ENCODE assay signal across 8 cellular contexts in the genomic region with DNA sequence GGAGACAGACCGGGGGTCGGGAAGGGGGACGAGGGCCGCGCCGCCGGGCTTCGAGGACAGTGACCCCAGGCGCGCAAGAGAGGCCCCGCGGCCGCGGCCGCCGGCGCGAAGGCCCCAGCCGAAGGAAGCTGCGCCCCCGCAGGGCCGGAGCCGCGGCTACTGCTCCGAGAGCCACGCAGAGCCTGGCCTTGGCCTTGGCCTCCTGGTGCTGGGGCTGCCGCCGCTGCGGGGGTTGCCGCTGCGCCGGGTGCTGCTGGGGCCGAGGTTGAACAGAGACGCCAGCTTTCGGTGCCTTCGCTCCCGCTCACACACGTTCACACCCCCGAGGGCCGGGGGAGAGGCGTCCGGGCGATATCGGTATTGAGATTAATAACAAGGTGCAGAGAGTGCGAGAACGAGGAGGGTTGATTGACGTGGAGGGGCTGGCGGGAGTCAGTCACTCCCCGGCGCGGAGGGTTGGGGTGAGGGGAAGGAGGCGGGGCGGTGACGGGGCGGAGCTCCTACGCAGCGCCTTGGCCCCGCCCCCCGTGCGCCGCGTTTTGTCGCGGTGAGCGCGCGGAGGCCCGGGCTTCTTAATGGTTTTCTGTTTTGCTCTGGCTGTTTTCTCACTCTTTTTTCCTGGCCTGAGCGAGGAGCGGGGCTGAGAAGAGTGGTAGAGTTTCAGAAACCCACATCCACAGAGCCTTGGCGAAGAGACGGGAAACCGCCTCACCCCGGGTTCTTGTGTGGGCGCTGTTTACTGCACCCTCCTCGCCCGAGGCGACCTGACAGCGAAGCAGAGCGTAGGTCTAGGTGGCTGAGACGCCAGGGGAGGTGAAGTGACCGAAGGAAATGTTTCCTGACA. TPM values are rescaled to one million over a fixed set of nuclear protein-coding genes. Genes with fewer than 3 reads are reported as not detected.
DNase-seq lines count a peak whose midpoint lies in the region; TF ChIP-seq lines count a peak whose summit lies in the region.

No MANE protein-coding gene starts in this region.

- no peak overlapping the region for H2BK5ac ChIP-seq in H9 (ENCODE audit: insufficient read length, low read length)

- H4K20me1 ChIP-seq in H9 (ENCODE audit: control insufficient read depth, insufficient read depth, insufficient read length): no peaks in the 10 kb centered on the region

- H4K8ac ChIP-seq in H9 (replicated peaks; ENCODE audit: insufficient read length, low read depth, low read length): no peak overlapping the region

- H2AFZ ChIP-seq in H9 (ENCODE audit: low read length): peak overlapping the region; percentile 3

- no CpG with 5 or more reads among the region's 82 CpGs for WGBS in H9 (ENCODE audit: extremely low coverage, insufficient read length, low lambda C conversion rate)
- WGBS in suprapubic skin: 1% methylated on average over 53 of the region's 82 CpGs

- H3K4me1 ChIP-seq in H9 (ENCODE audit: insufficient read depth, low read length): no peaks in the 10 kb centered on the region; the same call in 1 of the 2 replicates
- H3K4me1 ChIP-seq in suprapubic skin: peaks cover 37% of the 10 kb centered on the region

- no peaks in the 10 kb centered on the region; the same call in 1 of the 2 replicates for H3K79me2 ChIP-seq in H9 (ENCODE audit: insufficient read depth, low read length)

- H3K23me2 ChIP-seq in H9 (ENCODE audit: insufficient read length, low read depth, low read length, poor library complexity, severe bottlenecking): peaks cover 8% of the 10 kb centered on the region

- peaks cover 0 to 3% of the 10 kb centered on the region in 2 experiments; a peak in 3 of 5 replicates for H3K9me3 Mint-ChIP-seq in H9

- no peaks in the 10 kb centered on the region for H3K79me1 ChIP-seq in H9 (ENCODE audit: insufficient read depth, low read depth, low read length, poor library complexity, severe bottlenecking)

- no peak overlapping the region for H4K91ac ChIP-seq in H9 (ENCODE audit: insufficient read length, low read depth, low read length)

- no peaks in the 10 kb centered on the region for H3K9me3 ChIP-seq in H9 (ENCODE audit: control insufficient read depth, low read depth, low read length)
- H3K9me3 ChIP-seq in suprapubic skin: no peaks in the 10 kb centered on the region

- no peak for TF ChIP-seq EP300 in suprapubic skin (IDR thresholded peaks at IDR 0.05)

- peak overlapping the region; percentile 56 for H3K18ac ChIP-seq in H9 (ENCODE audit: insufficient read length, low read depth, low read length)

- H2AK5ac ChIP-seq in H9 (ENCODE audit: insufficient read length, low read length): no peak overlapping the region

- no peak overlapping the region for H2BK12ac ChIP-seq in H9 (ENCODE audit: insufficient read length, low read depth, low read length)

- no peak overlapping the region for H3K23ac ChIP-seq in H9 (ENCODE audit: insufficient read length, low read depth, low read length)

- peak overlapping the region; percentile 78 for H3K9ac ChIP-seq in H9 (ENCODE audit: extremely low read depth, insufficient read length, low read length)

- DNase-seq in GF-D8 (lab: John Stamatoyannopoulos, UW) (peak; percentile 70), H9 (peak; percentile 84), M059J (ENCODE audit: low read depth) (peak; percentile 71), SIG-M5 treated with dmso at 0.1 percent for 504 hours (lab: John Stamatoyannopoulos, UW; ENCODE audit: unreplicated experiment) (peak; percentile 83), foreskin melanocyte (peak; percentile 79), nucleus accumbens (lab: John Stamatoyannopoulos, UW) (peak; percentile 60 to 96 (median 89)), suprapubic skin (ENCODE audit: low spot score in 2 of 2) (peak; percentile 94 to 97)
- peak; percentile 86 to 96 (median 90) for DNase-seq in activated naive CD4-positive, alpha-beta T cell (lab: John Stamatoyannopoulos, UW)

- H3K36me3 ChIP-seq in suprapubic skin: no peaks in the 10 kb centered on the region

- 0 out of 2 replicates have a peak overlapping the region, but pooled peaks have one; percentile 76 for H3K14ac ChIP-seq in H9 (ENCODE audit: insufficient read depth, low read length)

- H3K4me3 ChIP-seq in suprapubic skin: peak overlapping the region; percentile 99

- no peak overlapping the region for H2BK120ac ChIP-seq in H9 (ENCODE audit: low read depth, low read length, poor library complexity, severe bottlenecking)

- no peak overlapping the region for H2BK20ac ChIP-seq in H9 (ENCODE audit: low read depth, low read length, poor library complexity, severe bottlenecking)

- H3K4me3 Mint-ChIP-seq in H9: peak overlapping the region; percentile 94 to 97

- no peak for TF ChIP-seq CTCF in H9 (conservative IDR thresholded peaks at IDR 0.05)
- no peak for TF ChIP-seq CTCF in suprapubic skin (IDR thresholded peaks at IDR 0.05)

- H2BK15ac ChIP-seq in H9 (ENCODE audit: low read depth, low read length): no peak overlapping the region

- no peak overlapping the region for H4K5ac ChIP-seq in H9 (ENCODE audit: insufficient read length, low read depth, low read length)

- H3K27ac ChIP-seq in H9 (ENCODE audit: insufficient read length, low read depth, low read length) (no peak overlapping the region), suprapubic skin (peak overlapping the region; percentile 100)

- peak overlapping the region; percentile 69 for H3K4me2 ChIP-seq in H9 (ENCODE audit: insufficient read depth, insufficient read length, low read length)

- no peaks in the 10 kb centered on the region; a peak in 1 of 7 replicates for H3K36me3 Mint-ChIP-seq in H9 (ENCODE audit: insufficient read depth in 1 of 3, low read depth in 3 of 3)

- H3K4ac ChIP-seq in H9 (ENCODE audit: low read depth, low read length): no peak overlapping the region

- H3K27me3 ChIP-seq in H9 (ENCODE audit: insufficient read depth, low read length): no peaks in the 10 kb centered on the region
- H3K27me3 ChIP-seq in suprapubic skin: no peaks in the 10 kb centered on the region

- H3K56ac ChIP-seq in H9 (ENCODE audit: insufficient read length, low read depth, low read length): no peak overlapping the region

- peak in 1 of 2 donors; percentile 84 for TF ChIP-seq POLR2A in suprapubic skin (IDR thresholded peaks at IDR 0.05)

- peak overlapping the region; percentile 83 to 97 (median 96); a peak in 5 of 7 replicates for H3K27ac Mint-ChIP-seq in H9

- H3K27me3 Mint-ChIP-seq in H9 (ENCODE audit: low read depth): peaks cover 8% of the 10 kb centered on the region; the same call in 1 of the 2 replicates

- H3T11ph ChIP-seq in H9 (ENCODE audit: low read length): no peak overlapping the region

- H3K4me1 Mint-ChIP-seq in H9: peaks cover 14 to 17% of the 10 kb centered on the region in 2 experiments

RNA-seq across cellular contexts. Expression of a gene that starts 0.9 kb away (rescaled TPM):
- 14.5 and 15.9 TPM in 2 replicates for total RNA-seq in H9 (2021)
- 5.8 and 8.1 TPM in 2 replicates for total RNA-seq in M059J (2014; rRNA removed; shearing (Covaris generic))
- 10 to 100 TPM; 21.3 to 45.8 (median 39.6) TPM for total RNA-seq in suprapubic skin

RNA-seq across cellular contexts. Expression of a gene that starts 42.6 kb away (rescaled TPM):
- total RNA-seq in H9 (2021) (39.0 and 46.2 TPM in 2 replicates), suprapubic skin (10 to 100 TPM; 13.2 to 28.2 (median 15.6) TPM)
- total RNA-seq in M059J (2014; rRNA removed; shearing (Covaris generic)): 20.7 and 23.0 TPM in 2 replicates
